Comparison of ENCODE assay signal across 8 cellular contexts in genomic region chr16:48117217-48118105, GRCh38. TPM values are rescaled to one million over a fixed set of nuclear protein-coding genes. Genes with fewer than 3 reads are reported as not detected.
DNase-seq lines count a peak whose midpoint lies in the region; ATAC-seq and TF ChIP-seq lines count a peak whose summit lies in the region.

No MANE protein-coding gene starts in this region.

- TF ChIP-seq CTCF in GM12874 (IDR thresholded peaks at IDR 0.05; ENCODE audit: insufficient read depth, low read depth, low read length): peak; percentile 96

- intact Hi-C loops in activated T-helper 1 cell treated with anti-CD3 and anti-CD28 coated beads, Interleukin-12 subunit alpha, Interleukin-12 subunit beta, Interleukin-2, Interleukin-4 antibody, amounts not matched to agents 30 ng/mL and 10 ng/mL and 1 ng/mL, durations not matched to agents 14 hours and 24 hours and 36 hours (cut with micrococcal nuclease): loop anchor here (1.0 kb wide), 1 partner anchor 976 kb away; no protein-coding TSS in a partner anchor
- intact Hi-C loops in left ventricle myocardium superior (cut with micrococcal nuclease): no loop called here

- ATAC-seq in HG03135 (IDR thresholded peaks at IDR 0.05; ENCODE audit: unreplicated experiment): peak; percentile 90
- peak; percentile 17 for ATAC-seq in left ventricle myocardium superior
- ATAC-seq in HG03520 (IDR thresholded peaks at IDR 0.05; ENCODE audit: unreplicated experiment): no peak

- H3K4me1 Mint-ChIP-seq in activated T-helper 1 cell treated with anti-CD3 and anti-CD28 coated beads, Interleukin-12 subunit alpha, Interleukin-12 subunit beta, Interleukin-2, Interleukin-4 antibody, amounts not matched to agents 30 ng/mL and 10 ng/mL and 1 ng/mL, durations not matched to agents 14 hours and 24 hours and 36 hours (ENCODE audit: low read depth): peaks cover 13% of the 10 kb centered on the region

- no peaks in the 10 kb centered on the region for H3K9me3 Mint-ChIP-seq in activated T-helper 1 cell treated with anti-CD3 and anti-CD28 coated beads, Interleukin-12 subunit alpha, Interleukin-12 subunit beta, Interleukin-2, Interleukin-4 antibody, amounts not matched to agents 30 ng/mL and 10 ng/mL and 1 ng/mL, durations not matched to agents 14 hours and 24 hours and 36 hours

- H3K27me3 Mint-ChIP-seq in activated T-helper 1 cell treated with anti-CD3 and anti-CD28 coated beads, Interleukin-12 subunit alpha, Interleukin-12 subunit beta, Interleukin-2, Interleukin-4 antibody, amounts not matched to agents 30 ng/mL and 10 ng/mL and 1 ng/mL, durations not matched to agents 14 hours and 24 hours and 36 hours (ENCODE audit: insufficient read depth): no peaks in the 10 kb centered on the region

- DNase-seq in A172 (ENCODE audit: low spot score): peak; percentile 46
- peak; percentile 51 for DNase-seq in RKO (ENCODE audit: low spot score)
- DNase-seq in activated T-helper 1 cell treated with anti-CD3 and anti-CD28 coated beads, Interleukin-12 subunit alpha, Interleukin-12 subunit beta, Interleukin-2, Interleukin-4 antibody, amounts not matched to agents 30 ng/mL and 10 ng/mL and 1 ng/mL, durations not matched to agents 14 hours and 24 hours and 36 hours (ENCODE audit: low spot score): peak; percentile 34
- DNase-seq in left ventricle myocardium superior: peak; percentile 65
- peak; percentile 41 to 54 for DNase-seq in stimulated activated CD4-positive, alpha-beta T cell treated with anti-CD3 and anti-CD28 coated beads, Interleukin-15, amount 100 ng/mL, for 48 hours (ENCODE audit: low read depth in 2 of 2)

- no peak overlapping the region for H3K27ac Mint-ChIP-seq in activated T-helper 1 cell treated with anti-CD3 and anti-CD28 coated beads, Interleukin-12 subunit alpha, Interleukin-12 subunit beta, Interleukin-2, Interleukin-4 antibody, amounts not matched to agents 30 ng/mL and 10 ng/mL and 1 ng/mL, durations not matched to agents 14 hours and 24 hours and 36 hours

- no peak overlapping the region for H3K4me3 Mint-ChIP-seq in activated T-helper 1 cell treated with anti-CD3 and anti-CD28 coated beads, Interleukin-12 subunit alpha, Interleukin-12 subunit beta, Interleukin-2, Interleukin-4 antibody, amounts not matched to agents 30 ng/mL and 10 ng/mL and 1 ng/mL, durations not matched to agents 14 hours and 24 hours and 36 hours

- H3K36me3 Mint-ChIP-seq in activated T-helper 1 cell treated with anti-CD3 and anti-CD28 coated beads, Interleukin-12 subunit alpha, Interleukin-12 subunit beta, Interleukin-2, Interleukin-4 antibody, amounts not matched to agents 30 ng/mL and 10 ng/mL and 1 ng/mL, durations not matched to agents 14 hours and 24 hours and 36 hours (ENCODE audit: low read depth): no peaks in the 10 kb centered on the region

RNA-seq across cellular contexts. Expression of gene ABCC12, which starts 38.3 kb away (rescaled TPM):
- total RNA-seq in A172 (2014; rRNA removed; shearing (Covaris generic)): not detected in 2 replicates
- not detected in 2 replicates for total RNA-seq in activated T-helper 1 cell treated with anti-CD3 and anti-CD28 coated beads, Interleukin-12 subunit alpha, Interleukin-12 subunit beta, Interleukin-2, Interleukin-4 antibody, amounts not matched to agents 30 ng/mL and 10 ng/mL and 1 ng/mL, durations not matched to agents 14 hours and 24 hours and 36 hours
- total RNA-seq in left ventricle myocardium superior: not detected
